Comparison of ENCODE assay signal across 17 cellular contexts in genomic region chr12:32362892-32363291, GRCh38. TPM values are rescaled to one million over a fixed set of nuclear protein-coding genes. Genes with fewer than 3 reads are reported as not detected.
A peak's percentile ranks its signal among the peaks of the same experiment; 100 is the strongest.
DNase-seq lines count a peak whose midpoint lies in the region; ATAC-seq, FAIRE-seq and TF ChIP-seq lines count a peak whose summit lies in the region.
"Had no signal": no experiment of that assay in that cellular context is flagged by ENCODE, and none has a peak within 500 bp of the region (broad histone marks: within the 10 kb centered on the region; RNA-seq: fewer than 3 reads in every experiment).

No MANE protein-coding gene starts in this region.

- H2BK20ac ChIP-seq in IMR-90 (ENCODE audit: low read depth, low read length) (no peak overlapping the region), H1 (ENCODE audit: low read length) (no peak overlapping the region)

- H3K23ac ChIP-seq in IMR-90 (ENCODE audit: low read depth, low read length) (no peak overlapping the region), H1 (ENCODE audit: insufficient read length) (no peak overlapping the region)

- CTCF ChIA-PET in IMR-90 (lab: Yijun Ruan, JAX) (no interaction called here), H1 (lab: Charles Lee; ENCODE audit: partially characterized antibody) (interaction anchor here (0.7 to 4.8 kb wide), 7 partner anchors 9 to 710 kb away, joined by 3 to 39 read pairs (median 4); no protein-coding TSS in a partner anchor)

- no peak overlapping the region for H2AK9ac ChIP-seq in IMR-90 (replicated peaks; ENCODE audit: low read depth, low read length, poor library complexity)

- no TSS peak for BruUV-seq in IMR-90 (replicated peaks; lab: Mats Ljungman, UMichigan)

- H4K20me1 ChIP-seq in GM23338 (replicated peaks; ENCODE audit: insufficient read depth) (no peaks in the 10 kb centered on the region), IMR-90 (ENCODE audit: insufficient read depth, low read length) (no peaks in the 10 kb centered on the region), H1 (replicated peaks in 1 of 2; ENCODE audit: control insufficient read depth in 1 of 2, insufficient read depth in 2 of 2, low read length in 2 of 2) (no peaks in the 10 kb centered on the region)
- H4K20me1 ChIP-seq: BLaER1 treated with 17β-estradiol and CSF1 and Interleukin-3, amounts not matched to agents 10 nM and 100 nM had no signal

- H3K9ac ChIP-seq in IMR-90 (ENCODE audit: low read depth, low read length) (no peak overlapping the region), H1 (replicated peaks in 1 of 4; ENCODE audit: extremely low read depth in 1 of 4, low read depth in 3 of 4, low read length in 3 of 4) (no peak overlapping the region)
- H3K9ac ChIP-seq: BLaER1 treated with 17β-estradiol and CSF1 and Interleukin-3, amounts not matched to agents 10 nM and 100 nM had no signal

- H3K27me3 ChIP-seq in GM23338 (ENCODE audit: insufficient read depth): no peaks in the 10 kb centered on the region
- no peaks in the 10 kb centered on the region for H3K27me3 ChIP-seq in IMR-90 (ENCODE audit: control insufficient read depth, insufficient read depth, low read length)
- no peaks in the 10 kb centered on the region for H3K27me3 ChIP-seq in H1 (replicated peaks in 1 of 4; ENCODE audit: control insufficient read depth in 3 of 4, extremely low read depth in 1 of 4, insufficient read depth in 3 of 4, low read length in 3 of 4)
- H3K27me3 ChIP-seq in tibial artery: no peaks in the 10 kb centered on the region
- H3K27me3 ChIP-seq: BLaER1 treated with 17β-estradiol and CSF1 and Interleukin-3, amounts not matched to agents 10 nM and 100 nM had no signal

- H3K79me1 ChIP-seq in IMR-90 (ENCODE audit: low read depth in 1 of 2, low read length in 2 of 2) (no peaks in the 10 kb centered on the region), H1 (ENCODE audit: low read depth, low read length) (no peaks in the 10 kb centered on the region)

- H3K36me3 Mint-ChIP-seq in GM23338 (ENCODE audit: low read depth): no peaks in the 10 kb centered on the region; the same call in 1 of the 3 replicates
- H3K36me3 Mint-ChIP-seq: CD8-positive, alpha-beta T cell had no signal

- TF ChIP-seq EP300 in H1 (IDR thresholded peaks at IDR 0.05; ENCODE audit: borderline replicate concordance in 1 of 2, low read depth in 2 of 2, low read length in 2 of 2): no peak

- H3K4me2 ChIP-seq in GM23338 (0 out of 2 replicates have a peak overlapping the region, but pooled peaks have one; percentile 44), IMR-90 (ENCODE audit: low read depth, low read length) (no peak overlapping the region), H1 (ENCODE audit: insufficient read depth in 1 of 2, low read depth in 2 of 2, low read length in 2 of 2) (peak overlapping the region in 1 of 2 experiments; percentile 15; a peak in 1 of 4 replicates)
- H3K4me2 ChIP-seq: BLaER1 treated with 17β-estradiol and CSF1 and Interleukin-3, amounts not matched to agents 10 nM and 100 nM had no signal

- WGBS in IMR-90 (ENCODE audit: extremely low coverage in 2 of 2, insufficient read length in 1 of 2), 2 experiments: no CpG with 5 or more reads among the region's 3 CpGs
- WGBS in H1 (ENCODE audit: extremely low coverage in 1 of 2, insufficient coverage in 1 of 2, insufficient read length in 1 of 2, insufficient replicate concordance in 2 of 2, low coverage in 1 of 2, low lambda C conversion rate in 2 of 2, missing lambda C conversion rate in 1 of 2), 2 experiments: 71% methylated on average over 3 of the region's 3 CpGs; no CpG with 5 or more reads in 1 of the 2 experiments

- in situ Hi-C loops in IMR-90 (cut with MboI; ENCODE audit: low sequenced_read_pairs): loop anchor here (25.0 kb wide), 1 partner anchor 1649 kb away; the partner anchor contains the start of gene ALG10

- H3K14ac ChIP-seq in IMR-90 (replicated peaks; ENCODE audit: low read depth, low read length) (no peak overlapping the region), H1 (ENCODE audit: insufficient read length) (no peak overlapping the region)

- H3K9me1 ChIP-seq in IMR-90 (ENCODE audit: insufficient read depth, low read length): no peaks in the 10 kb centered on the region; the same call in none of the 2 replicates

- H3K4ac ChIP-seq in IMR-90 (ENCODE audit: low read depth, low read length) (no peak overlapping the region), H1 (replicated peaks; ENCODE audit: insufficient read length, low read depth, low read length) (no peak overlapping the region)

- H2AK5ac ChIP-seq in IMR-90 (ENCODE audit: low read depth, low read length): no peak overlapping the region
- H2AK5ac ChIP-seq in H1 (ENCODE audit: low read depth, low read length): no peak overlapping the region

- H3K9me2 ChIP-seq in GM23338 (ENCODE audit: insufficient read depth): no peaks in the 10 kb centered on the region

- H4K91ac ChIP-seq in IMR-90 (ENCODE audit: insufficient read depth, low read depth, low read length) (no peak overlapping the region), H1 (replicated peaks; ENCODE audit: insufficient read length, low read length) (no peak overlapping the region)

- H3K4me1 Mint-ChIP-seq in GM23338: peaks cover 31% of the 10 kb centered on the region
- H3K4me1 Mint-ChIP-seq: B cell had no signal

- intact Hi-C loops in IMR-90 (cut with micrococcal nuclease) (loop anchor here (10.0 kb wide), 1 partner anchor 362 kb away; no protein-coding TSS in a partner anchor), left cardiac atrium (cut with DNase I) (no loop called here), tibial artery (cut with DNase I; ENCODE audit: low total_unique reads) (no loop called here)

- H2BK12ac ChIP-seq in H1 (ENCODE audit: low read depth, low read length): 0 out of 2 replicates have a peak overlapping the region, but pooled peaks have one; percentile 6

- peak overlapping the region; percentile 33; the same call in 1 of the 2 replicates for H3K27ac Mint-ChIP-seq in GM23338
- H3K27ac Mint-ChIP-seq: B cell; CD8-positive, alpha-beta T cell had no signal

- no peak overlapping the region for H2AFZ ChIP-seq in GM23338
- H2AFZ ChIP-seq in IMR-90 (replicated peaks; ENCODE audit: low read length, poor library complexity): no peak overlapping the region
- H2AFZ ChIP-seq in H1 (ENCODE audit: low read length): no peak overlapping the region

- no peak for TF ChIP-seq RAD21 in IMR-90 (IDR thresholded peaks at IDR 0.05; ENCODE audit: low read length)
- no peak for TF ChIP-seq RAD21 in H1 (IDR thresholded peaks at IDR 0.05 in 1 of 2, conservative IDR thresholded peaks at IDR 0.05 in 1 of 2; ENCODE audit: low read depth in 2 of 2, low read length in 2 of 2)

- no peak overlapping the region for H3K27ac ChIP-seq in GM23338 (ENCODE audit: low read depth)
- no peak overlapping the region for H3K27ac ChIP-seq in IMR-90 (ENCODE audit: insufficient read depth, low read length)
- H3K27ac ChIP-seq in H1 (ENCODE audit: low read depth, low read length): no peak overlapping the region
- no peak overlapping the region for H3K27ac ChIP-seq in tibial artery
- H3K27ac ChIP-seq: BLaER1 treated with 17β-estradiol and CSF1 and Interleukin-3, amounts not matched to agents 10 nM and 100 nM had no signal

- H3K23me2 ChIP-seq in H1 (ENCODE audit: low read depth, low read length): peaks cover 2% of the 10 kb centered on the region; the same call in 1 of the 2 replicates

- no peak for DNase-seq in GM23338 (ENCODE audit: low spot score)
- DNase-seq in IMR-90: no peak
- no peak for DNase-seq in H1 (ENCODE audit: low read depth in 1 of 2, low spot score in 2 of 2)
- DNase-seq in SHP77 (lab: John Stamatoyannopoulos, UW): no peak
- no peak for DNase-seq in left cardiac atrium
- DNase-seq in LoVo (ENCODE audit: low spot score): no peak
- no peak for DNase-seq in tibial artery
- DNase-seq: 8988T; Calu3; CD8-positive, alpha-beta T cell; DMS79 treated with DMSO at 0.1 percent for 48 hours; KBM-7 had no signal

- H3K4me3 Mint-ChIP-seq in GM23338: no peak overlapping the region
- H3K4me3 Mint-ChIP-seq: B cell; CD8-positive, alpha-beta T cell had no signal

- ATAC-seq in GM23338: no peak; the same call in 2 of the 3 replicates
- ATAC-seq in IMR-90 (ENCODE audit: low read depth): no peak; the same call in 1 of the 2 replicates
- no peak for ATAC-seq in left cardiac atrium
- ATAC-seq: CD8-positive, alpha-beta T cell; GM12878; HCT116 had no signal

- H3K9me3 ChIP-seq in IMR-90 (ENCODE audit: control insufficient read depth, insufficient read depth, low read length) (no peaks in the 10 kb centered on the region), H1 (ENCODE audit: insufficient read depth in 2 of 2, low read depth in 1 of 2, low read length in 1 of 2) (no peaks in the 10 kb centered on the region), tibial artery (no peaks in the 10 kb centered on the region)
- H3K9me3 ChIP-seq: BLaER1 treated with 17β-estradiol and CSF1 and Interleukin-3, amounts not matched to agents 10 nM and 100 nM had no signal

- FAIRE-seq in H1 (lab: Jason Lieb, UNC): no peak
- FAIRE-seq: GM12878, H54 had no signal

- H3K4me3 ChIP-seq in GM23338: no peak overlapping the region
- H3K4me3 ChIP-seq in IMR-90 (ENCODE audit: insufficient read depth, low read depth, low read length): no peak overlapping the region
- H3K4me3 ChIP-seq in H1 (ENCODE audit: extremely low read depth in 1 of 4, insufficient read depth in 2 of 4, low read depth in 3 of 4, low read length in 4 of 4): no peak overlapping the region
- H3K4me3 ChIP-seq in tibial artery: no peak overlapping the region
- H3K4me3 ChIP-seq: BLaER1 treated with 17β-estradiol and CSF1 and Interleukin-3, amounts not matched to agents 10 nM and 100 nM; GM12878 had no signal

- TF ChIP-seq CTCF in GM23338 (conservative IDR thresholded peaks at IDR 0.05; ENCODE audit: low read depth in 2 of 2) (no peak), IMR-90 (conservative IDR thresholded peaks at IDR 0.05; ENCODE audit: low read depth, low read length) (no peak), H1 (IDR thresholded peaks at IDR 0.05; ENCODE audit: control extremely low read depth in 1 of 3, insufficient read depth in 1 of 3, low read depth in 1 of 3, low read length in 3 of 3) (no peak), tibial artery (IDR thresholded peaks at IDR 0.05) (no peak)

- peaks cover 18% of the 10 kb centered on the region for H3K4me1 ChIP-seq in GM23338 (ENCODE audit: insufficient read depth)
- no peaks in the 10 kb centered on the region for H3K4me1 ChIP-seq in IMR-90 (ENCODE audit: control insufficient read depth, insufficient read depth, low read length)
- H3K4me1 ChIP-seq in H1 (replicated peaks in 1 of 4; ENCODE audit: control insufficient read depth in 3 of 4, insufficient read depth in 4 of 4, low read length in 3 of 4): peaks cover 0 to 9% (median 6%) of the 10 kb centered on the region in 4 experiments; a peak in 4 of 7 replicates
- no peaks in the 10 kb centered on the region for H3K4me1 ChIP-seq in tibial artery

- H2BK120ac ChIP-seq in IMR-90 (ENCODE audit: low read depth, low read length) (no peak overlapping the region), H1 (replicated peaks; ENCODE audit: low read depth, low read length) (no peak overlapping the region)

- no peak for TF ChIP-seq POLR2A in IMR-90 (IDR thresholded peaks at IDR 0.05; ENCODE audit: low read depth, low read length)
- TF ChIP-seq POLR2A in H1 (IDR thresholded peaks at IDR 0.05; ENCODE audit: control extremely low read depth in 1 of 2, low read depth in 2 of 2, low read length in 2 of 2): no peak

- H3K18ac ChIP-seq in IMR-90 (ENCODE audit: low read depth, low read length) (no peak overlapping the region), H1 (ENCODE audit: extremely low read depth, low read length) (peak overlapping the region; percentile 21; the same call in 1 of the 2 replicates)

- no peaks in the 10 kb centered on the region for H3K79me2 ChIP-seq in GM23338 (replicated peaks; ENCODE audit: insufficient read depth)
- H3K79me2 ChIP-seq in H1 (ENCODE audit: control insufficient read depth in 1 of 2, insufficient read depth in 2 of 2, low read length in 2 of 2): no peaks in the 10 kb centered on the region

- POLR2A ChIA-PET in IMR-90 (lab: Charles Lee; ENCODE audit: unreplicated experiment): no interaction called here
- POLR2A ChIA-PET in H1 (lab: Charles Lee; ENCODE audit: partially characterized antibody): no interaction called here

- H3K56ac ChIP-seq in IMR-90 (ENCODE audit: extremely low read depth, insufficient read depth, low read length) (no peak overlapping the region), H1 (replicated peaks; ENCODE audit: insufficient read length, low read depth, low read length) (no peak overlapping the region)

- H3K9me3 Mint-ChIP-seq in GM23338: no peaks in the 10 kb centered on the region
- H3K9me3 Mint-ChIP-seq: CD8-positive, alpha-beta T cell had no signal

- H3K36me3 ChIP-seq in GM23338 (ENCODE audit: insufficient read depth): no peaks in the 10 kb centered on the region
- H3K36me3 ChIP-seq in IMR-90 (ENCODE audit: control insufficient read depth, insufficient read depth, low read length): 0 out of 2 replicates have a peak, but pooled peaks cover 1% of the 10 kb centered on the region
- H3K36me3 ChIP-seq in H1 (ENCODE audit: control insufficient read depth in 2 of 4, insufficient read depth in 4 of 4, low read length in 3 of 4): peaks cover 0 to 3% (median 0%) of the 10 kb centered on the region in 4 experiments; a peak in 1 of 8 replicates
- peaks cover 0 to 4% (median 0%) of the 10 kb centered on the region in 3 donors for H3K36me3 ChIP-seq in tibial artery

- no peaks in the 10 kb centered on the region for H3F3A ChIP-seq in GM23338 (replicated peaks; ENCODE audit: low read depth)

- no peak overlapping the region for H2BK15ac ChIP-seq in IMR-90 (ENCODE audit: low read depth, low read length)
- H2BK15ac ChIP-seq in H1 (ENCODE audit: low read length): no peak overlapping the region

- H4K8ac ChIP-seq in IMR-90 (ENCODE audit: low read depth in 2 of 2, low read length in 2 of 2) (no peak overlapping the region), H1 (ENCODE audit: extremely low read depth, insufficient read depth, low read length) (no peak overlapping the region)

- peaks cover 6% of the 10 kb centered on the region for H3K27me3 Mint-ChIP-seq in GM23338 (ENCODE audit: insufficient read depth, low read depth, poor library complexity)
- H3K27me3 Mint-ChIP-seq: B cell had no signal

- no peak overlapping the region for H4K5ac ChIP-seq in IMR-90 (ENCODE audit: low read depth, low read length)
- H4K5ac ChIP-seq in H1 (ENCODE audit: insufficient read length, low read depth, low read length): no peak overlapping the region

- dilution Hi-C loops in IMR-90 (cut with HindIII; ENCODE audit: low sequenced_read_pairs, unreplicated experiment): no loop called here

- H2BK5ac ChIP-seq in IMR-90 (ENCODE audit: low read depth, low read length, poor library complexity, severe bottlenecking) (no peak overlapping the region), H1 (ENCODE audit: low read depth, low read length) (peak overlapping the region; percentile 54; the same call in 1 of the 2 replicates)

RNA-seq across cellular contexts. Expression of gene FGD4, which starts 36.5 kb away (rescaled TPM):
- total RNA-seq in GM23338 (2014; rRNA removed; shearing (Covaris generic)): 48.6 and 54.3 TPM in 2 replicates
- polyA plus RNA-seq in GM23338 (2016; fragmentation: Nextera tagmentation; extraction: Ambion mirVana) (16.9 and 24.3 TPM in 2 replicates), IMR-90 (2012; rRNA removed) (2.1 TPM in 2 replicates), H1 (2011; rRNA removed) (7.1 and 8.5 TPM in 2 replicates)
- total RNA-seq in IMR-90 (2012; rRNA removed) (8.8 and 10.3 TPM in 2 replicates), left cardiac atrium (10 to 100 TPM; 15.9 to 16.0 TPM)
- polyA plus RNA-seq in IMR-90 (2012; cell fraction: cytosol; rRNA removed): 0.42 and 0.75 TPM in 2 replicates
- 0.78 and 4.6 TPM in 2 replicates for polyA plus RNA-seq in IMR-90 (2012; cell fraction: nucleus; rRNA removed; ENCODE audit: low replicate concordance)
- 44.5 and 48.2 TPM in 2 replicates for total RNA-seq in H1 (2021; fragmentation: NEBNext Ultra II Directional; extraction: Animal tissue kit (Norgen Biotek cat#: 25700))
- polyA plus RNA-seq in H1 (2011; cell fraction: cytosol; rRNA removed): 12.2 TPM
- 21.7 TPM for polyA plus RNA-seq in H1 (2011; cell fraction: nucleus; rRNA removed)
- 10.5 to 16.0 TPM (median 13.6 TPM) in 4 replicates for polyA plus RNA-seq in H1 (2012, experiment 1 of 2)
- polyA plus RNA-seq in H1 (2012, experiment 2 of 2): 1.5 TPM
- 16.1 TPM for polyA plus RNA-seq in H1 (2013, experiment 1 of 2)
- 15.0 TPM for polyA plus RNA-seq in H1 (2013, experiment 2 of 2)
- 79.9 and 132 TPM in 2 replicates for polyA minus RNA-seq in H1 (2011; rRNA and poly(A)+ RNA removed)
- 72.6 TPM for polyA minus RNA-seq in H1 (2011; cell fraction: cytosol; rRNA and poly(A)+ RNA removed)
- polyA minus RNA-seq in H1 (2011; cell fraction: nucleus; rRNA and poly(A)+ RNA removed): 192 TPM
